In the genomic region with DNA sequence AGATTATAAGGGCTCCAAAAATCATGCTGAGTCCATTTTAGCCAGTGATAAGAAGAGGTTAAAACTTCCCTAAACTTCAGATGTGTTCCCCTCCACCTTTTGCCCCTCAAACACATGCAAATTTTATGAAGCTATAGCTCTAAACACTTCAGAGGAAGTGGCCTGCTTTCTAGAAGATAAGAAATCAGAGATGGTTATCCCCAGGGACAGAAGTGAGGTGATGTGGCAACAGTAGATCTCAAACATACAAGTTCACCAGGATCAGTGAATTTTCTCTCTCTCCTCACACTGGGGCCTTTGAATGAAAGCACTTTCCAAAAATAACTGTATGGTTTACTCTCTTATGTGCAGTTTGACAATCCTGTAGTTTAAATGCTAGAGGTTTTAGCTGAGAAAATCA, we compare ENCODE assay signal across 12 cellular contexts.
DNase-seq lines count a peak whose midpoint lies in the region; ATAC-seq and TF ChIP-seq lines count a peak whose summit lies in the region.
"Had no signal": no experiment of that assay in that cellular context is flagged by ENCODE, and none has a peak within 500 bp of the region (broad histone marks: within the 10 kb centered on the region; RNA-seq: fewer than 3 reads in every experiment).

No MANE protein-coding gene starts in this region.

- H3K27ac ChIP-seq in mammary epithelial cell (ENCODE audit: insufficient read depth, low read depth, low read length): no peak overlapping the region

- no peaks in the 10 kb centered on the region for H3K36me3 ChIP-seq in mammary epithelial cell (ENCODE audit: insufficient read depth, low read length)

- no peaks in the 10 kb centered on the region for H3K9me3 ChIP-seq in mammary epithelial cell (replicated peaks; ENCODE audit: insufficient read depth, low read length)

- H3K36me3 Mint-ChIP-seq in osteocyte (ENCODE audit: unreplicated experiment): no peaks in the 10 kb centered on the region

- H3K4me3 ChIP-seq in fibroblast of the aortic adventitia (ENCODE audit: low read depth, low read length) (no peak overlapping the region), mammary epithelial cell (replicated peaks in 1 of 3; ENCODE audit: insufficient read depth in 1 of 3, low read depth in 2 of 3, low read length in 3 of 3) (no peak overlapping the region)
- H3K4me3 ChIP-seq: dorsolateral prefrontal cortex had no signal

- no peak overlapping the region for H3K9ac ChIP-seq in mammary epithelial cell (ENCODE audit: insufficient read depth, low read length)

- CTCF ChIA-PET in mammary epithelial cell (lab: Charles Lee; ENCODE audit: low non-redundant PET): no interaction called here

- H3K27ac Mint-ChIP-seq in osteocyte (ENCODE audit: unreplicated experiment): no peak overlapping the region
- H3K27ac Mint-ChIP-seq: progenitor cell of endocrine pancreas had no signal

- in situ Hi-C loops in mammary epithelial cell (cut with MboI; ENCODE audit: low sequenced_read_pairs in 2 of 2): no loop called here

- H3K4me2 ChIP-seq in mammary epithelial cell (ENCODE audit: insufficient read depth, low read depth, low read length): no peak overlapping the region

- peak; percentile 24 for TF ChIP-seq POLR2A in GM18505 (IDR thresholded peaks at IDR 0.05; ENCODE audit: borderline replicate concordance, extremely low read depth, insufficient read depth, insufficient read length)

- H3K4me1 ChIP-seq in mammary epithelial cell (ENCODE audit: insufficient read depth, low read length): no peaks in the 10 kb centered on the region

- intact Hi-C loops in mammary epithelial cell (cut with micrococcal nuclease): no loop called here

- dilution Hi-C loops in mammary epithelial cell (cut with HindIII; ENCODE audit: low sequenced_read_pairs): no loop called here

- H3K27me3 ChIP-seq in mammary epithelial cell (ENCODE audit: insufficient read depth, low read length): no peaks in the 10 kb centered on the region
- H3K27me3 ChIP-seq: dorsolateral prefrontal cortex had no signal

- no peaks in the 10 kb centered on the region for H4K20me1 ChIP-seq in mammary epithelial cell (ENCODE audit: insufficient read depth, low read length)

- H3K79me2 ChIP-seq in mammary epithelial cell (ENCODE audit: insufficient read depth, low read length): no peaks in the 10 kb centered on the region

- H3K4me3 Mint-ChIP-seq in osteocyte (ENCODE audit: unreplicated experiment): no peak overlapping the region

- DNase-seq in fibroblast of the aortic adventitia (ENCODE audit: low read depth): peak; percentile 17
- DNase-seq in mammary epithelial cell: no peak
- DNase-seq in osteocyte (ENCODE audit: extremely low spot score, unreplicated experiment): no peak
- DNase-seq in SHP77 (lab: John Stamatoyannopoulos, UW): no peak
- DNase-seq in activated CD4-positive, CD25-positive, alpha-beta regulatory T cell treated with anti-CD3 and anti-CD28 coated beads, Interleukin-2, amount 50 U/mL, for 72 hours: no peak
- DNase-seq: activated T-cell treated with anti-CD3 and anti-CD28 coated beads for 4 hours, dorsolateral prefrontal cortex, SW 1271 had no signal

- H3K27me3 Mint-ChIP-seq in osteocyte (ENCODE audit: unreplicated experiment): no peaks in the 10 kb centered on the region
- H3K27me3 Mint-ChIP-seq: progenitor cell of endocrine pancreas had no signal

- peaks cover 10% of the 10 kb centered on the region for H3K4me1 Mint-ChIP-seq in osteocyte (ENCODE audit: unreplicated experiment)

- no peaks in the 10 kb centered on the region for H3K9me3 Mint-ChIP-seq in osteocyte (ENCODE audit: unreplicated experiment)

- no TSS peak for BruUV-seq in mammary epithelial cell (replicated peaks; lab: Mats Ljungman, UMichigan)

- no peak for TF ChIP-seq CTCF in fibroblast of the aortic adventitia (IDR thresholded peaks at IDR 0.05; ENCODE audit: insufficient read depth, low read length)
- no peak for TF ChIP-seq CTCF in mammary epithelial cell (conservative IDR thresholded peaks at IDR 0.05 in 1 of 2, IDR thresholded peaks at IDR 0.05 in 1 of 2; ENCODE audit: extremely low read depth in 1 of 2, insufficient read depth in 1 of 2, low read depth in 1 of 2, low read length in 2 of 2)
- TF ChIP-seq CTCF in osteocyte (IDR thresholded peaks at IDR 0.05): no peak

- ATAC-seq in GM18505 (IDR thresholded peaks at IDR 0.05; ENCODE audit: unreplicated experiment) (peak; percentile 70), GM21529 (IDR thresholded peaks at IDR 0.05; ENCODE audit: unreplicated experiment) (peak; percentile 70), HG03460 (IDR thresholded peaks at IDR 0.05; ENCODE audit: unreplicated experiment) (peak; percentile 80)

- H2AFZ ChIP-seq in mammary epithelial cell (ENCODE audit: low read depth, low read length): no peak overlapping the region
